15 cellular contexts compared by ENCODE assay signal in genomic region chr17:65677932-65678331, GRCh38.
A peak's percentile ranks its signal among the peaks of the same experiment; 100 is the strongest.
DNase-seq lines count a peak whose midpoint lies in the region; ATAC-seq, FAIRE-seq and TF ChIP-seq lines count a peak whose summit lies in the region.
"Had no signal": no experiment of that assay in that cellular context is flagged by ENCODE, and none has a peak within 500 bp of the region (broad histone marks: within the 10 kb centered on the region; RNA-seq: fewer than 3 reads in every experiment).

No MANE protein-coding gene starts in this region.

- no peak overlapping the region for H3K4me2 ChIP-seq in A549
- H3K4me2 ChIP-seq: KMS-11 had no signal

- WGBS in A549 (ENCODE audit: missing lambda C conversion rate), result 44% methylated on average over 2 of the region's 2 CpGs

- TF ChIP-seq CTCF in A549 (IDR thresholded peaks at IDR 0.05), result no peak

- CTCF ChIA-PET in A549 (lab: Yijun Ruan, JAX), result no interaction called here

- intact Hi-C loops in left colon (cut with DNase I, micrococcal nuclease), result no loop called here

- H3K4me1 ChIP-seq in A549, result no peaks in the 10 kb centered on the region

- TF ChIP-seq RAD21 in A549 (conservative IDR thresholded peaks at IDR 0.05 in 1 of 2, IDR thresholded peaks at IDR 0.05 in 1 of 2), result no peak

- no peak overlapping the region for H3K27ac ChIP-seq in A549
- H3K27ac ChIP-seq in substantia nigra (ENCODE audit: low read depth, low read length, poor library complexity, severe bottlenecking), result no peak overlapping the region
- H3K27ac ChIP-seq: KMS-11 had no signal

- FAIRE-seq in A549 (lab: Jason Lieb, UNC), result no peak

- no peak overlapping the region for H3K4me3 ChIP-seq in A549
- H3K4me3 ChIP-seq: ovary had no signal

- H3K9me3 ChIP-seq in A549, result no peaks in the 10 kb centered on the region
- H3K9me3 ChIP-seq: ovary had no signal

- POLR2A ChIA-PET in A549 (lab: Yijun Ruan, JAX), result no interaction called here

- no peak for TF ChIP-seq EP300 in A549 (IDR thresholded peaks at IDR 0.05)

- TF ChIP-seq POLR2A in A549 (IDR thresholded peaks at IDR 0.05; ENCODE audit: low read length), result no peak

- DNase-seq in A549 (ENCODE audit: low read depth in 1 of 2, low spot score in 1 of 2), result no peak
- peak; percentile 54 for DNase-seq in HCEC 1CT
- peak; percentile 31 for DNase-seq in amniotic epithelial cell (ENCODE audit: low read depth)
- DNase-seq in kidney tubule cell (ENCODE audit: low spot score), result peak; percentile 55
- DNase-seq in left colon, result no peak
- no peak for DNase-seq in substantia nigra (lab: John Stamatoyannopoulos, UW)
- DNase-seq: activated CD8-positive, alpha-beta T cell treated with anti-CD3 and anti-CD28 coated beads, Interleukin-2, amount 10 ng/mL, durations not matched to agents 7 days and 5 days; activated naive CD8-positive, alpha-beta T cell treated with anti-CD3 and anti-CD28 coated beads, Interleukin-2, amount 10 ng/mL, durations not matched to agents 7 days and 5 days; left cardiac atrium; ovary; stimulated activated CD4-positive, alpha-beta T cell treated with anti-CD3 and anti-CD28 coated beads, Interleukin-2, amount 100 ng/mL, for 48 hours had no signal

- ATAC-seq in A549, result no peak
- ATAC-seq in left colon, result no peak
- ATAC-seq in HG03521 (IDR thresholded peaks at IDR 0.05; ENCODE audit: unreplicated experiment), result no peak
- ATAC-seq in GM18870 (IDR thresholded peaks at IDR 0.05; ENCODE audit: unreplicated experiment), result no peak
- ATAC-seq: activated CD8-positive, alpha-beta T cell treated with anti-CD3 and anti-CD28 coated beads, Interleukin-2, amount 10 ng/mL, durations not matched to agents 7 days and 5 days; left cardiac atrium; WTC11 had no signal

TF ChIP-seq in A549, 52 proteins besides CTCF, POLR2A, EP300 and RAD21:
- TF ChIP-seq FOSL2 (IDR thresholded peaks at IDR 0.05), result no peak
- peak; percentile 13; the same call in 1 of the 2 replicates for TF ChIP-seq FOSL2 (CRISPR knock-in tag; IDR thresholded peaks at IDR 0.05)
- TF ChIP-seq CBX2 (IDR thresholded peaks at IDR 0.05; ENCODE audit: borderline replicate concordance, low read depth), result no peak
- TF ChIP-seq SREBF2 (IDR thresholded peaks at IDR 0.05), result no peak

Comparison
In these comparisons a context has a peak if more than half of its experiments do, and no peak if none do; other contexts are left out.
1. DNase-seq: peak in HCEC 1CT (single experiment), amniotic epithelial cell (single experiment) and kidney tubule cell (single experiment); none in A549 (0 of 2), left colon (0 of 2) and substantia nigra (0 of 49).